In the genomic region with DNA sequence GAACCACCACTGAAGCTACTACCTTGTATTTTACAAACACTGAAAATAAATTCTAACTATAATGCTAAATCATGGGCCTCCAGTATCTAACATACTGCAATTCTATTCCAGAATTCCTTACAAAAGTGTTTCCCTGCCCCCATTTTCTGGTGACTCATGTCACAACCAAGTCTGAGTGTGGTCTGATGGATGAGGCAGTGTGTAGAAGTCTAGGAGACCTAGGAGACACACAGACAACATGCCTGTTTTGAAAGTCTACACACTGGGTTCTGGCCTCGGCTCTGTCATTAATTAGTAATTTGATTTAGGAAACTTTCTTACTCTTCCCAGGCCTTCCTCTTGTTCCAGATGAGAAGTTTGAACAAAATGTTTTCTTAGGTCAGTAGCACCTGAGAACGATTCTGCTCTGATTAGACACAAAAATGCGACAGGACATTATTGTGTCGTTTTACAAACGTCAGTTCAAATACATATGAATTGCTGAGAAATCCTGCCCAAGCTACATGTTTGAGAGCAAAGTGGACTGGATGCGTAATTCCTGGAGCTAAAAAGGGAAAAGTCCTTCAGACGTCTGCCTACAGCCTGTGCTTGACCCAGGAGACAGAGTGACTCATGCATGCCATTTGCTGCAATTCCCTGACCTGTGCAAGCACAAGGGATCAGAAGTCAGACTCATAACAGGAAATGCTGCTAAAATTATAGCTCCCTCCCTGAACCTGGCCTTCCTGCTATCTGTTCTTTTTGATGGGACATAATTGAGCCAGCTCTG, we compare ENCODE assay signal across 12 cellular contexts.
DNase-seq lines count a peak whose midpoint lies in the region; ATAC-seq and TF ChIP-seq lines count a peak whose summit lies in the region.
"Had no signal": no experiment of that assay in that cellular context is flagged by ENCODE, and none has a peak within 500 bp of the region (broad histone marks: within the 10 kb centered on the region; RNA-seq: fewer than 3 reads in every experiment).

No MANE protein-coding gene starts in this region.

- H3K36me3 ChIP-seq in colonic mucosa (no peaks in the 10 kb centered on the region), right lobe of liver (no peaks in the 10 kb centered on the region), tibial artery (no peaks in the 10 kb centered on the region)

- H3K4me3 ChIP-seq in colonic mucosa (no peak overlapping the region), right lobe of liver (no peak overlapping the region), tibial artery (no peak overlapping the region)

- DNase-seq in NCI-H146 treated with DMSO at 0.1 percent for 48 hours (lab: John Stamatoyannopoulos, UW; ENCODE audit: unreplicated experiment) (peak; percentile 11), colonic mucosa (peak; percentile 45), right lobe of liver (no peak), tibial artery (peak in 1 of 2 donors; percentile 72), hypothalamus (lab: John Stamatoyannopoulos, UW) (no peak), NCI-H2081 (lab: John Stamatoyannopoulos, UW) (no peak)
- DNase-seq: activated T-cell treated with anti-CD3 and anti-CD28 coated beads, Interleukin-2, amount 50 U/mL, for 4 hours; dermis blood vessel endothelial cell; NCI-H774; stimulated activated naive CD4-positive, alpha-beta T cell had no signal

- H3K4me1 ChIP-seq in colonic mucosa (no peaks in the 10 kb centered on the region), right lobe of liver (no peaks in the 10 kb centered on the region), tibial artery (peaks cover 0 to 36% (median 2%) of the 10 kb centered on the region in 4 donors)

- no peak overlapping the region for H3K9ac ChIP-seq in colonic mucosa (ENCODE audit: low read depth in 2 of 2, low read length in 2 of 2)

- intact Hi-C loops in colonic mucosa (cut with DNase I) (no loop called here), right lobe of liver (cut with DNase I) (no loop called here), tibial artery (cut with DNase I; ENCODE audit: low total_unique reads) (no loop called here)

- TF ChIP-seq CTCF in colonic mucosa (IDR thresholded peaks at IDR 0.05) (no peak), right lobe of liver (IDR thresholded peaks at IDR 0.05) (no peak), tibial artery (IDR thresholded peaks at IDR 0.05) (no peak)

- no peak for TF ChIP-seq POLR2A in right lobe of liver (IDR thresholded peaks at IDR 0.05)

- H3K27me3 ChIP-seq in colonic mucosa = no peaks in the 10 kb centered on the region
- H3K27me3 ChIP-seq in right lobe of liver = no peaks in the 10 kb centered on the region
- H3K27me3 ChIP-seq in tibial artery = no peaks in the 10 kb centered on the region

- no peaks in the 10 kb centered on the region for H3K9me3 ChIP-seq in colonic mucosa
- no peaks in the 10 kb centered on the region for H3K9me3 ChIP-seq in right lobe of liver
- no peaks in the 10 kb centered on the region for H3K9me3 ChIP-seq in tibial artery

- ATAC-seq in right lobe of liver (peak; percentile 70 to 96 (median 86)), HG02973 (IDR thresholded peaks at IDR 0.05; ENCODE audit: unreplicated experiment) (no peak), HG03139 (IDR thresholded peaks at IDR 0.05; ENCODE audit: unreplicated experiment) (no peak)
- ATAC-seq: activated T-cell treated with anti-CD3 and anti-CD28 coated beads, Interleukin-2, amount 50 U/mL, for 4 hours had no signal

- no peak overlapping the region for H3K27ac ChIP-seq in colonic mucosa
- no peak overlapping the region for H3K27ac ChIP-seq in right lobe of liver
- peak overlapping the region; percentile 31 to 67 for H3K27ac ChIP-seq in tibial artery

- WGBS in right lobe of liver (ENCODE audit: insufficient coverage, low coverage, low lambda C conversion rate, missing lambda C conversion rate) = 34% methylated on average over 7 of the region's 7 CpGs

Comparison
In these comparisons a context has a peak if more than half of its experiments do, and no peak if none do; other contexts are left out.
1. DNase-seq: peak in NCI-H146 treated with DMSO at 0.1 percent for 48 hours (single experiment) and colonic mucosa (single experiment); none in right lobe of liver (0 of 3), hypothalamus (0 of 51) and NCI-H2081 (0 of 2).
2. H3K27ac ChIP-seq: peak in tibial artery (2 of 2); none in colonic mucosa (single experiment) and right lobe of liver (0 of 3).
3. ATAC-seq: peak in right lobe of liver (4 of 4); none in HG02973 (single experiment) and HG03139 (single experiment).